In the genomic region with DNA sequence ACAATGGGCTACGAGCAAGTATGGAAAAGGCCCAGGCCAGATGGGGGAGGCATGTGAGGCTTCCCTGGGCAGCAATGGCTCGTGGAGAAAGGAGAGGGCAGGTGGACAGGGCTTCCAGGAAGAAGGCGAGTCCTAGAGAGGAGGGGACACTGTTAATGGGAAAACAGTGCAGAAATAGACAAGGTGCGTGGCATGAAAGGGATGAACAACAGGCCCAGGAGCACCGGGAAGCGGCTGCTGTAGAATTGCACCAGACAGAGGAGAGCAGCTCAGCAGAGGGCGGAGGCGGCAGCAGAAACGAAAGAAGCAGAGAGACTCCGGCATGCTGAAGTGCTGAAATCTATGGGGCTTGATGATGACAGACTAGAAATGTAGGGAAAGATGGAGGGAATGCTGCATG, we compare ENCODE assay signal across 1 cellular context.
TF ChIP-seq lines count a peak whose summit lies in the region.

No MANE protein-coding gene starts in this region.

TF ChIP-seq in GM12878, 131 proteins besides CTCF, POLR2A, EP300 and RAD21 (continued from another document):
- TF ChIP-seq RFX5 (IDR thresholded peaks at IDR 0.05; ENCODE audit: low read depth, low read length) = no peak
- no peak for TF ChIP-seq CHD2 (IDR thresholded peaks at IDR 0.05; ENCODE audit: borderline replicate concordance, low read depth, low read length)
- TF ChIP-seq, protein P1, sequence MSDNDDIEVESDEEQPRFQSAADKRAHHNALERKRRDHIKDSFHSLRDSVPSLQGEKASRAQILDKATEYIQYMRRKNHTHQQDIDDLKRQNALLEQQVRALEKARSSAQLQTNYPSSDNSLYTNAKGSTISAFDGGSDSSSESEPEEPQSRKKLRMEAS (IDR thresholded peaks at IDR 0.05; ENCODE audit: low read depth, low read length) = no peak
- TF ChIP-seq DPF2 (IDR thresholded peaks at IDR 0.05) = no peak
- TF ChIP-seq, protein P2, sequence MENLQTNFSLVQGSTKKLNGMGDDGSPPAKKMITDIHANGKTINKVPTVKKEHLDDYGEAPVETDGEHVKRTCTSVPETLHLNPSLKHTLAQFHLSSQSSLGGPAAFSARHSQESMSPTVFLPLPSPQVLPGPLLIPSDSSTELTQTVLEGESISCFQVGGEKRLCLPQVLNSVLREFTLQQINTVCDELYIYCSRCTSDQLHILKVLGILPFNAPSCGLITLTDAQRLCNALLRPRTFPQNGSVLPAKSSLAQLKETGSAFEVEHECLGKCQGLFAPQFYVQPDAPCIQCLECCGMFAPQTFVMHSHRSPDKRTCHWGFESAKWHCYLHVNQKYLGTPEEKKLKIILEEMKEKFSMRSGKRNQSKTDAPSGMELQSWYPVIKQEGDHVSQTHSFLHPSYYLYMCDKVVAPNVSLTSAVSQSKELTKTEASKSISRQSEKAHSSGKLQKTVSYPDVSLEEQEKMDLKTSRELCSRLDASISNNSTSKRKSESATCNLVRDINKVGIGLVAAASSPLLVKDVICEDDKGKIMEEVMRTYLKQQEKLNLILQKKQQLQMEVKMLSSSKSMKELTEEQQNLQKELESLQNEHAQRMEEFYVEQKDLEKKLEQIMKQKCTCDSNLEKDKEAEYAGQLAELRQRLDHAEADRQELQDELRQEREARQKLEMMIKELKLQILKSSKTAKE (IDR thresholded peaks at IDR 0.05; ENCODE audit: low read depth, poor library complexity, severe bottlenecking) = no peak
- no peak for TF ChIP-seq CREB1 (IDR thresholded peaks at IDR 0.05; ENCODE audit: low read depth)
